ENCODE assay signal across 11 cellular contexts in genomic region chr11:27934830-27935145, GRCh38.
DNase-seq lines count a peak whose midpoint lies in the region; ATAC-seq and TF ChIP-seq lines count a peak whose summit lies in the region.
"Had no signal": no experiment of that assay in that cellular context is flagged by ENCODE, and none has a peak within 500 bp of the region (broad histone marks: within the 10 kb centered on the region; RNA-seq: fewer than 3 reads in every experiment).

No MANE protein-coding gene starts in this region.

- 0 out of 2 replicates have a peak, but pooled peaks cover 3% of the 10 kb centered on the region for H3K9me2 ChIP-seq in Karpas-422 (replicated peaks; ENCODE audit: insufficient read depth, low read length)

- H3K79me2 ChIP-seq in Karpas-422 (ENCODE audit: low read length): no peaks in the 10 kb centered on the region

- no peak overlapping the region for H3K4me3 Mint-ChIP-seq in chondrocyte (ENCODE audit: unreplicated experiment)
- no peak overlapping the region for H3K4me3 Mint-ChIP-seq in mesothelial cell of epicardium
- no peak overlapping the region for H3K4me3 Mint-ChIP-seq in stimulated activated memory B cell treated with anti-CD40 and anti-IgM and Interleukin-4, amounts not matched to agents 10 μg/mL and 1 μg/mL and 100 μg/mL, for 72 hours
- H3K4me3 Mint-ChIP-seq: activated T-helper 17 cell treated with anti-CD3 and anti-CD28 coated beads, Interleukin-2, amount 50 U/mL, for 72 hours; CD4-positive, alpha-beta memory T cell had no signal

- no peak overlapping the region for H3K27ac ChIP-seq in Karpas-422 (ENCODE audit: low read length)

- no peak for ATAC-seq in stimulated activated memory B cell treated with anti-CD40 and anti-IgM and Interleukin-4, amounts not matched to agents 10 μg/mL and 1 μg/mL and 100 μg/mL, for 72 hours
- no peak for ATAC-seq in HG02588 (IDR thresholded peaks at IDR 0.05; ENCODE audit: unreplicated experiment)
- ATAC-seq: activated T-helper 17 cell treated with anti-CD3 and anti-CD28 coated beads, Interleukin-2, amount 50 U/mL, for 72 hours had no signal

- DNase-seq in AG10803 (ENCODE audit: low read depth): peak; percentile 97
- DNase-seq in Karpas-422: peak; percentile 4
- no peak for DNase-seq in chondrocyte (ENCODE audit: low spot score)
- no peak for DNase-seq in mesothelial cell of epicardium (ENCODE audit: low spot score in 2 of 2, unreplicated experiment in 2 of 2)
- DNase-seq in cerebellum (ENCODE audit: low spot score): no peak
- no peak for DNase-seq in HuH-7 (ENCODE audit: low spot score)
- DNase-seq: CD4-positive, alpha-beta memory T cell; NCI-H345 had no signal

- H3K9ac ChIP-seq in Karpas-422 (ENCODE audit: low read length): no peak overlapping the region

- H3K4me1 Mint-ChIP-seq in chondrocyte (ENCODE audit: low read depth) (peaks cover 23% of the 10 kb centered on the region), mesothelial cell of epicardium (peaks cover 14% of the 10 kb centered on the region)
- H3K4me1 Mint-ChIP-seq in stimulated activated memory B cell treated with anti-CD40 and anti-IgM and Interleukin-4, amounts not matched to agents 10 μg/mL and 1 μg/mL and 100 μg/mL, for 72 hours: no peaks in the 10 kb centered on the region
- H3K4me1 Mint-ChIP-seq: activated T-helper 17 cell treated with anti-CD3 and anti-CD28 coated beads, Interleukin-2, amount 50 U/mL, for 72 hours; CD4-positive, alpha-beta memory T cell had no signal

- H3K9me3 ChIP-seq in Karpas-422 (ENCODE audit: low read length): no peaks in the 10 kb centered on the region

- no peak for TF ChIP-seq CTCF in AG10803 (conservative IDR thresholded peaks at IDR 0.05; ENCODE audit: low read length)
- no peak for TF ChIP-seq CTCF in chondrocyte (IDR thresholded peaks at IDR 0.05)
- no peak for TF ChIP-seq CTCF in mesothelial cell of epicardium (IDR thresholded peaks at IDR 0.05; ENCODE audit: unreplicated experiment)

- H3K27me3 Mint-ChIP-seq in chondrocyte (ENCODE audit: low read depth) (no peaks in the 10 kb centered on the region), mesothelial cell of epicardium (ENCODE audit: low read depth) (no peaks in the 10 kb centered on the region)
- H3K27me3 Mint-ChIP-seq in stimulated activated memory B cell treated with anti-CD40 and anti-IgM and Interleukin-4, amounts not matched to agents 10 μg/mL and 1 μg/mL and 100 μg/mL, for 72 hours: no peaks in the 10 kb centered on the region

- no peak overlapping the region for H3K4me2 ChIP-seq in Karpas-422 (ENCODE audit: low read depth, low read length, poor library complexity, severe bottlenecking)

- H3K36me3 Mint-ChIP-seq in chondrocyte (ENCODE audit: low read depth) (peaks cover 2% of the 10 kb centered on the region), mesothelial cell of epicardium (peaks cover 1% of the 10 kb centered on the region)
- H3K36me3 Mint-ChIP-seq in stimulated activated memory B cell treated with anti-CD40 and anti-IgM and Interleukin-4, amounts not matched to agents 10 μg/mL and 1 μg/mL and 100 μg/mL, for 72 hours: no peaks in the 10 kb centered on the region
- H3K36me3 Mint-ChIP-seq: CD4-positive, alpha-beta memory T cell had no signal

- no peaks in the 10 kb centered on the region for H3K27me3 ChIP-seq in Karpas-422 (ENCODE audit: low read length)

- no peaks in the 10 kb centered on the region for H4K20me1 ChIP-seq in Karpas-422 (ENCODE audit: insufficient read depth, low read depth, low read length)

- no peaks in the 10 kb centered on the region for H3K36me3 ChIP-seq in Karpas-422 (ENCODE audit: insufficient read depth, low read length)

- no peaks in the 10 kb centered on the region for H3K4me1 ChIP-seq in Karpas-422 (ENCODE audit: low read length)

- H3K9me3 Mint-ChIP-seq in chondrocyte (ENCODE audit: low read depth) (peaks cover 7% of the 10 kb centered on the region), mesothelial cell of epicardium (peaks cover 14% of the 10 kb centered on the region)
- H3K9me3 Mint-ChIP-seq in stimulated activated memory B cell treated with anti-CD40 and anti-IgM and Interleukin-4, amounts not matched to agents 10 μg/mL and 1 μg/mL and 100 μg/mL, for 72 hours: peaks cover 3% of the 10 kb centered on the region
- H3K9me3 Mint-ChIP-seq: activated T-helper 17 cell treated with anti-CD3 and anti-CD28 coated beads, Interleukin-2, amount 50 U/mL, for 72 hours had no signal

- no peak overlapping the region for H2AFZ ChIP-seq in Karpas-422 (ENCODE audit: low read length)

- H3K4me3 ChIP-seq in AG10803 (ENCODE audit: low read length) (peak overlapping the region; percentile 37), Karpas-422 (ENCODE audit: low read length) (no peak overlapping the region)

- H3K27ac Mint-ChIP-seq in chondrocyte (ENCODE audit: unreplicated experiment) (peak overlapping the region; percentile 97), mesothelial cell of epicardium (peak overlapping the region; percentile 89)
- no peak overlapping the region for H3K27ac Mint-ChIP-seq in stimulated activated memory B cell treated with anti-CD40 and anti-IgM and Interleukin-4, amounts not matched to agents 10 μg/mL and 1 μg/mL and 100 μg/mL, for 72 hours
- H3K27ac Mint-ChIP-seq: activated T-helper 17 cell treated with anti-CD3 and anti-CD28 coated beads, Interleukin-2, amount 50 U/mL, for 72 hours; CD4-positive, alpha-beta memory T cell had no signal

Comparison
In these comparisons a context has a peak if more than half of its experiments do, and no peak if none do; other contexts are left out.
1. DNase-seq: peak in AG10803 (single experiment) and Karpas-422 (single experiment); none in chondrocyte (single experiment), mesothelial cell of epicardium (0 of 2), cerebellum (single experiment) and HuH-7 (single experiment).